In genomic region chr11:74820763-74821162, GRCh38 we compare ENCODE assay signal across 14 cellular contexts.
DNase-seq lines count a peak whose midpoint lies in the region; ATAC-seq and TF ChIP-seq lines count a peak whose summit lies in the region.
"Had no signal": no experiment of that assay in that cellular context is flagged by ENCODE, and none has a peak within 500 bp of the region (broad histone marks: within the 10 kb centered on the region; RNA-seq: fewer than 3 reads in every experiment).

No MANE protein-coding gene starts in this region.

- peak; percentile 87 for DNase-seq in AG08395 (ENCODE audit: low spot score)
- DNase-seq in LHCN-M2 (ENCODE audit: low read depth) = peak; percentile 80
- peak; percentile 97 for DNase-seq in choroid plexus epithelial cell (ENCODE audit: low read depth)
- DNase-seq in memory B cell (ENCODE audit: low spot score in 2 of 2) = no peak
- DNase-seq in NCI-H1092 treated with DMSO at 0.1 percent for 48 hours (lab: John Stamatoyannopoulos, UW) = no peak
- DNase-seq in G401 (ENCODE audit: low spot score) = no peak
- no peak for DNase-seq in NCI-H748 (lab: John Stamatoyannopoulos, UW; ENCODE audit: unreplicated experiment)
- DNase-seq: activated CD4-positive, CD25-positive, alpha-beta regulatory T cell; activated naive CD4-positive, alpha-beta T cell treated with Interleukin-2 at 50 U/mL for 16 hours; CD8-positive, alpha-beta memory T cell; erythroblast; midbrain; NCI-H1105 treated with DMSO at 0.1 percent for 48 hours had no signal

- no peak overlapping the region for H3K4me3 Mint-ChIP-seq in memory B cell
- H3K4me3 Mint-ChIP-seq: CD8-positive, alpha-beta memory T cell had no signal

- H3K27me3 Mint-ChIP-seq in memory B cell = no peaks in the 10 kb centered on the region
- H3K27me3 Mint-ChIP-seq: CD8-positive, alpha-beta memory T cell had no signal

- peaks cover 14% of the 10 kb centered on the region for H3K9me3 Mint-ChIP-seq in memory B cell

- no peak overlapping the region for H3K4me3 ChIP-seq in choroid plexus epithelial cell (ENCODE audit: low read depth, low read length)

- H3K27ac Mint-ChIP-seq in memory B cell = peak overlapping the region; percentile 4

- H3K36me3 Mint-ChIP-seq in memory B cell = peaks cover 68% of the 10 kb centered on the region

- ATAC-seq in memory B cell (ENCODE audit: low read depth) = no peak
- no peak for ATAC-seq in GM19023 (IDR thresholded peaks at IDR 0.05; ENCODE audit: unreplicated experiment)

- in situ Hi-C loops in G401 (cut with HindIII; ENCODE audit: low sequenced_read_pairs) = no loop called here

- no peak for TF ChIP-seq CTCF in choroid plexus epithelial cell (conservative IDR thresholded peaks at IDR 0.05; ENCODE audit: low read depth, low read length)

- peaks cover 4% of the 10 kb centered on the region for H3K4me1 Mint-ChIP-seq in memory B cell

Comparison
In these comparisons a context has a peak if more than half of its experiments do, and no peak if none do; other contexts are left out.
1. DNase-seq: peak in AG08395 (single experiment), LHCN-M2 (single experiment) and choroid plexus epithelial cell (single experiment); none in memory B cell (0 of 2), NCI-H1092 treated with DMSO at 0.1 percent for 48 hours (single experiment), G401 (single experiment) and NCI-H748 (single experiment).